1 cellular context compared by ENCODE assay signal in the genomic region with DNA sequence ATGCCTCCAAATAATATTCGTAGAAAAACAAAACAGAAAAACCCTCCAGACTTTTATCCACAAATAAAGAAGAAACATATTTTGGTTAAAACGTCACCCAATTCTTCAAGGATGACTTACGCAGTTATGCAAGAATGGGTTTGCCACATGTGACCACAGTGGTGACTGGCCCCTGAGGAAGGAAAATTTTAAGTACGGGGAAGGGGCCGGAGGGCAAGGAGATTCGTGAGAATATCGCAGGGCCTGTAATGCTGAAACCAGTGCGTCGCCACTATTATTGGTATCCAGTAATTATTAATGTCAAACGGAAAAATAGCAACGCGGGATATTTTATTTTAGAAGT.
TF ChIP-seq lines count a peak whose summit lies in the region.

No MANE protein-coding gene starts in this region.

TF ChIP-seq in H1, 55 proteins besides CTCF, POLR2A, EP300 and RAD21:
- TF ChIP-seq RXRA (IDR thresholded peaks at IDR 0.05; ENCODE audit: insufficient read depth, low read depth, low read length) (no peak), ASH2L (IDR thresholded peaks at IDR 0.05; ENCODE audit: low read length) (no peak), TAF1 (IDR thresholded peaks at IDR 0.05; ENCODE audit: low read depth, low read length) (no peak), TCF12 (IDR thresholded peaks at IDR 0.05; ENCODE audit: low read depth, low read length) (no peak), TAF7 (optimal IDR thresholded peaks at IDR 0.05; ENCODE audit: borderline replicate concordance, low read depth, low read length) (no peak), RNF2 (IDR thresholded peaks at IDR 0.05; ENCODE audit: borderline replicate concordance, low read depth, low read length, missing control alignments, poor library complexity, severe bottlenecking) (no peak), GABPA (IDR thresholded peaks at IDR 0.05; ENCODE audit: borderline replicate concordance, insufficient read depth, low read length) (no peak), KDM4A (IDR thresholded peaks at IDR 0.05; ENCODE audit: low read depth, low read length, severe bottlenecking) (no peak), SUZ12 (IDR thresholded peaks at IDR 0.05; ENCODE audit: low read length) (no peak), SP2 (IDR thresholded peaks at IDR 0.05; ENCODE audit: low read length) (no peak), GTF2F1 (IDR thresholded peaks at IDR 0.05; ENCODE audit: borderline replicate concordance, low read depth, low read length) (no peak), HDAC2 (IDR thresholded peaks at IDR 0.05; ENCODE audit: borderline replicate concordance in 1 of 2, low read depth in 2 of 2, low read length in 2 of 2) (no peak), EGR1 (IDR thresholded peaks at IDR 0.05; ENCODE audit: borderline replicate concordance, low read depth, low read length) (no peak), KDM1A (IDR thresholded peaks at IDR 0.05; ENCODE audit: borderline replicate concordance, low read length) (no peak), SRF (IDR thresholded peaks at IDR 0.05; ENCODE audit: low read depth, low read length) (no peak), CBX8 (IDR thresholded peaks at IDR 0.05; ENCODE audit: borderline replicate concordance, low read depth, low read length) (no peak), SP1 (IDR thresholded peaks at IDR 0.05; ENCODE audit: low read depth, low read length) (no peak), POU5F1 (IDR thresholded peaks at IDR 0.05; ENCODE audit: low read depth, low read length) (no peak)
- TF ChIP-seq, protein P1, sequence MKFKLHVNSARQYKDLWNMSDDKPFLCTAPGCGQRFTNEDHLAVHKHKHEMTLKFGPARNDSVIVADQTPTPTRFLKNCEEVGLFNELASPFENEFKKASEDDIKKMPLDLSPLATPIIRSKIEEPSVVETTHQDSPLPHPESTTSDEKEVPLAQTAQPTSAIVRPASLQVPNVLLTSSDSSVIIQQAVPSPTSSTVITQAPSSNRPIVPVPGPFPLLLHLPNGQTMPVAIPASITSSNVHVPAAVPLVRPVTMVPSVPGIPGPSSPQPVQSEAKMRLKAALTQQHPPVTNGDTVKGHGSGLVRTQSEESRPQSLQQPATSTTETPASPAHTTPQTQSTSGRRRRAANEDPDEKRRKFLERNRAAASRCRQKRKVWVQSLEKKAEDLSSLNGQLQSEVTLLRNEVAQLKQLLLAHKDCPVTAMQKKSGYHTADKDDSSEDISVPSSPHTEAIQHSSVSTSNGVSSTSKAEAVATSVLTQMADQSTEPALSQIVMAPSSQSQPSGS (IDR thresholded peaks at IDR 0.05; ENCODE audit: low read length), result no peak
TF ChIP-seq in H1: peak in this region for 0.
